10 cellular contexts compared by ENCODE assay signal in the genomic region with DNA sequence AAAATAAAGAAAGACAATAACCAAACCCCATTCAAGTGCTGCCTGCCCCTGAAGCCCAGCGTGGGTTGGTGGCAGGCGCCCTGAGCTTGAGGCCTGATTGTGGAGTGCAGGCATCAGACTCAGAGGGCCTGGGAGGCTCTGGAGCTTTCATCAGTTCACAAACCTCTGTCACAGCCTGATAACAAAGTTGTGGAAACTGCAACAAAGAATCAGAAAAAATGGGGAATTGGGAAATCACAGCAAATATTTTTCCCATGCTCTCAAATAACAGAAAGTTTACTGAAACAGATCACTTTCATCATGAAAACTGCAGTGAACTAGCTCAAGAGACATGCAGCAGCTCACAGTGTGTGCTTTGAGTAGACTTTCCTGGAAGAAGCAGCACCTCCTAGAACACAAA.
"Had no signal": no experiment of that assay in that cellular context is flagged by ENCODE, and none has a peak within 500 bp of the region (broad histone marks: within the 10 kb centered on the region; RNA-seq: fewer than 3 reads in every experiment).

No MANE protein-coding gene starts in this region.

- DNase-seq: GM23248, GOT3, H7, HFFc6, IMR-90, KBM-7 had no signal

- H3K36me3 ChIP-seq: HAP-1 had no signal

- H3K27ac ChIP-seq: GM23248, KMS-11 had no signal

- H3K4me3 ChIP-seq: GM23248, HAP-1 had no signal

- H2AFZ ChIP-seq: GM23248 had no signal

- H3K4me1 ChIP-seq: HAP-1 had no signal

- H3K4me2 ChIP-seq: KMS-11 had no signal

- H3K9ac ChIP-seq: GM23248, KMS-11 had no signal

- FAIRE-seq: HTR-8/SVneo had no signal

- ATAC-seq: HCT116 had no signal

- H3K9me3 ChIP-seq: HAP-1 had no signal
